Comparison of ENCODE assay signal across 8 cellular contexts in genomic region chr19:1591421-1592022, GRCh38. TPM values are rescaled to one million over a fixed set of nuclear protein-coding genes. Genes with fewer than 3 reads are reported as not detected.
DNase-seq lines count a peak whose midpoint lies in the region; ATAC-seq lines count a peak whose summit lies in the region.

No MANE protein-coding gene starts in this region.

- peak overlapping the region; percentile 95 for H3K4me3 ChIP-seq in MG63

- no peaks in the 10 kb centered on the region for H3K9me3 ChIP-seq in MG63

- H3K27me3 Mint-ChIP-seq in activated naive CD8-positive, alpha-beta T cell, result no peaks in the 10 kb centered on the region
- H3K27me3 Mint-ChIP-seq in stimulated activated naive CD8-positive, alpha-beta T cell treated with anti-CD3 and anti-CD28 coated beads, Interleukin-15, amount 100 ng/mL, for 72 hours, result no peaks in the 10 kb centered on the region

- H3K27me3 ChIP-seq in MG63, result no peaks in the 10 kb centered on the region

- H3K27ac Mint-ChIP-seq in activated naive CD8-positive, alpha-beta T cell, result peak overlapping the region; percentile 93
- peak overlapping the region; percentile 94 to 97 for H3K27ac Mint-ChIP-seq in stimulated activated naive CD8-positive, alpha-beta T cell treated with anti-CD3 and anti-CD28 coated beads, Interleukin-15, amount 100 ng/mL, for 72 hours

- ATAC-seq in stimulated activated naive CD8-positive, alpha-beta T cell treated with anti-CD3 and anti-CD28 coated beads, Interleukin-15, amount 100 ng/mL, for 72 hours, result no peak
- ATAC-seq in GM18870 (IDR thresholded peaks at IDR 0.05; ENCODE audit: unreplicated experiment), result no peak

- peaks cover 3% of the 10 kb centered on the region for H3K36me3 Mint-ChIP-seq in activated naive CD8-positive, alpha-beta T cell

- H3K9me3 Mint-ChIP-seq in activated naive CD8-positive, alpha-beta T cell (ENCODE audit: low read depth), result no peaks in the 10 kb centered on the region
- H3K9me3 Mint-ChIP-seq in stimulated activated naive CD8-positive, alpha-beta T cell treated with anti-CD3 and anti-CD28 coated beads, Interleukin-15, amount 100 ng/mL, for 72 hours, result no peaks in the 10 kb centered on the region

- DNase-seq in DMS79 treated with DMSO at 0.1 percent for 48 hours (lab: John Stamatoyannopoulos, UW) (peak; percentile 23), MG63 (no peak), iPS-NIHi11 (ENCODE audit: low spot score) (peak; percentile 52), SKM-1 treated with dmso at 0.1 percent for 144 hours (lab: John Stamatoyannopoulos, UW; ENCODE audit: unreplicated experiment) (no peak), COLO829 (ENCODE audit: low spot score) (no peak)
- peak in 1 of 2 donors; percentile 30 for DNase-seq in stimulated activated naive CD8-positive, alpha-beta T cell treated with anti-CD3 and anti-CD28 coated beads, Interleukin-15, amount 100 ng/mL, for 72 hours

- peak overlapping the region; percentile 96 for H3K4me3 Mint-ChIP-seq in activated naive CD8-positive, alpha-beta T cell
- peak overlapping the region; percentile 91 to 95 for H3K4me3 Mint-ChIP-seq in stimulated activated naive CD8-positive, alpha-beta T cell treated with anti-CD3 and anti-CD28 coated beads, Interleukin-15, amount 100 ng/mL, for 72 hours

- peaks cover 17% of the 10 kb centered on the region for H3K4me1 Mint-ChIP-seq in activated naive CD8-positive, alpha-beta T cell (ENCODE audit: low read depth)
- peaks cover 35% of the 10 kb centered on the region for H3K4me1 Mint-ChIP-seq in stimulated activated naive CD8-positive, alpha-beta T cell treated with anti-CD3 and anti-CD28 coated beads, Interleukin-15, amount 100 ng/mL, for 72 hours

- peaks cover 10% of the 10 kb centered on the region for H3K36me3 ChIP-seq in MG63

RNA-seq across cellular contexts. Expression of gene MBD3, which starts 1.1 kb away (rescaled TPM):
- 75.8 and 119 TPM in 2 replicates for total RNA-seq in MG63 (2014; rRNA removed; shearing (Covaris generic); ENCODE audit: low replicate concordance)

RNA-seq across cellular contexts. Expression of gene UQCR11, which starts 13.7 kb away (rescaled TPM):
- 59.5 and 192 TPM in 2 replicates for total RNA-seq in MG63 (2014; rRNA removed; shearing (Covaris generic); ENCODE audit: low replicate concordance)

RNA-seq across cellular contexts. Expression of gene MEX3D, which starts 23.4 kb away (rescaled TPM):
- 26.0 and 27.5 TPM in 2 replicates for total RNA-seq in MG63 (2014; rRNA removed; shearing (Covaris generic); ENCODE audit: low replicate concordance)

Comparison
In these comparisons a context has a peak if more than half of its experiments do, and no peak if none do; other contexts are left out.
1. DNase-seq: peak in DMS79 treated with DMSO at 0.1 percent for 48 hours (single experiment) and iPS-NIHi11 (single experiment); none in MG63 (single experiment), SKM-1 treated with dmso at 0.1 percent for 144 hours (single experiment) and COLO829 (single experiment).